8 cellular contexts compared by ENCODE assay signal in genomic region chr19:17847538-17848366, GRCh38.
DNase-seq lines count a peak whose midpoint lies in the region; ATAC-seq, FAIRE-seq and TF ChIP-seq lines count a peak whose summit lies in the region.

Gene JAK3 (minus strand): TSS chr19:17847982. CDS start chr19:17844417, 3,565 bp downstream.

- H3F3A ChIP-seq in MM.1S (ENCODE audit: insufficient read depth, low read length) = peaks cover 6% of the 10 kb centered on the region; the same call in 1 of the 2 replicates

- no peaks in the 10 kb centered on the region for H3K27me3 ChIP-seq in MM.1S (replicated peaks; ENCODE audit: insufficient read depth, low read length)

- peak within 1 kb of the TSS; percentile 89 to 90 for H3K4me3 Mint-ChIP-seq in effector memory CD8-positive, alpha-beta T cell

- peaks cover 14% of the 10 kb centered on the region for H3K4me1 ChIP-seq in MM.1S (ENCODE audit: low read length)

- no peaks in the 10 kb centered on the region for H3K27me3 Mint-ChIP-seq in effector memory CD8-positive, alpha-beta T cell

- H3K9ac ChIP-seq in MM.1S (ENCODE audit: low read length) = peak within 1 kb of the TSS; percentile 63; the same call in 1 of the 2 replicates

- peaks cover 43% of the 10 kb centered on the region for H3K36me3 Mint-ChIP-seq in effector memory CD8-positive, alpha-beta T cell (ENCODE audit: insufficient read depth)

- H3K4me2 ChIP-seq in MM.1S (ENCODE audit: low read depth, low read length) = peak within 1 kb of the TSS; percentile 86; the same call in 1 of the 2 replicates

- H3K4me3 ChIP-seq in AG04449 (ENCODE audit: low read depth, low read length) (peak within 1 kb of the TSS; percentile 55), MM.1S (ENCODE audit: low read length) (peak within 1 kb of the TSS; percentile 60)

- no peak for TF ChIP-seq CTCF in AG04449 (IDR thresholded peaks at IDR 0.05; ENCODE audit: insufficient read depth, low read length, missing control alignments)
- no peak for TF ChIP-seq CTCF in MM.1S (IDR thresholded peaks at IDR 0.05; ENCODE audit: low read length)

- peaks cover 61 to 66% of the 10 kb centered on the region in 2 donors for H3K4me1 Mint-ChIP-seq in effector memory CD8-positive, alpha-beta T cell (ENCODE audit: low read depth in 2 of 2)

- H3K9me3 Mint-ChIP-seq in effector memory CD8-positive, alpha-beta T cell = no peaks in the 10 kb centered on the region

- POLR2A ChIA-PET in AG04449 (lab: Yijun Ruan, JAX) = interaction anchor here (2.6 kb wide), 1 partner anchor 12 kb away, joined by 10 read pairs; the partner anchor contains the start of gene RPL18A

- ATAC-seq in effector memory CD8-positive, alpha-beta T cell (replicated peaks) = peak; percentile 84

- H3K27ac Mint-ChIP-seq in effector memory CD8-positive, alpha-beta T cell = peak within 1 kb of the TSS; percentile 91 to 97

- H2AFZ ChIP-seq in MM.1S (ENCODE audit: low read length) = peak within 1 kb of the TSS; percentile 77

- no peaks in the 10 kb centered on the region for H3K9me2 ChIP-seq in MM.1S (replicated peaks; ENCODE audit: insufficient read depth, low read length)

- FAIRE-seq in GM19239 (lab: Jason Lieb, UNC) = peak; percentile 90

- H3K79me2 ChIP-seq in MM.1S (ENCODE audit: low read length) = no peaks in the 10 kb centered on the region

- no peaks in the 10 kb centered on the region for H3K9me3 ChIP-seq in MM.1S (replicated peaks; ENCODE audit: insufficient read depth, low read length)

- peak within 1 kb of the TSS; percentile 71; the same call in 1 of the 2 replicates for H3K27ac ChIP-seq in MM.1S (ENCODE audit: low read length)

- DNase-seq in AG04449 (ENCODE audit: low read depth, low spot score) = no peak
- DNase-seq in GM19239 (ENCODE audit: insufficient read length, low spot score) = peak; percentile 78
- peak; percentile 67 for DNase-seq in MM.1S
- peak; percentile 76 to 83 for DNase-seq in activated CD8-positive, alpha-beta memory T cell treated with anti-CD3 and anti-CD28 coated beads for 4 hours (ENCODE audit: low read depth in 2 of 2)
- peak; percentile 72 to 79 (median 77) for DNase-seq in effector memory CD8-positive, alpha-beta T cell
- DNase-seq in midbrain (lab: John Stamatoyannopoulos, UW) = peak; percentile 40
- DNase-seq in stimulated activated CD8-positive, alpha-beta memory T cell treated with anti-CD3 and anti-CD28 coated beads, Interleukin-15, amount 100 ng/mL, for 48 hours (ENCODE audit: low read depth in 2 of 2) = peak; percentile 84 to 86
- DNase-seq in MV-4-11 (lab: John Stamatoyannopoulos, UW) = no peak

- H4K20me1 ChIP-seq in MM.1S (ENCODE audit: insufficient read depth, low read length) = no peaks in the 10 kb centered on the region

- no peaks in the 10 kb centered on the region for H3K36me3 ChIP-seq in MM.1S (replicated peaks; ENCODE audit: insufficient read depth, low read length)

- CTCF ChIA-PET in AG04449 (lab: Yijun Ruan, JAX) = interaction anchor here (1.0 to 2.5 kb wide), 4 partner anchors 9 to 143 kb away, joined by 3 to 14 read pairs (median 8); partner anchors contain the start of gene RPL18A

Comparison
In these comparisons a context has a peak if more than half of its experiments do, and no peak if none do; other contexts are left out.
1. DNase-seq: peak in GM19239 (single experiment), MM.1S (single experiment), activated CD8-positive, alpha-beta memory T cell treated with anti-CD3 and anti-CD28 coated beads for 4 hours (2 of 2), effector memory CD8-positive, alpha-beta T cell (3 of 3), midbrain (single experiment) and stimulated activated CD8-positive, alpha-beta memory T cell treated with anti-CD3 and anti-CD28 coated beads, Interleukin-15, amount 100 ng/mL, for 48 hours (2 of 2); none in AG04449 (single experiment) and MV-4-11 (single experiment).